In genomic region chr10:21315321-21316220, GRCh38 we compare ENCODE assay signal across 1 cellular context.
A peak's percentile ranks its signal among the peaks of the same experiment; 100 is the strongest.
TF ChIP-seq lines count a peak whose summit lies in the region.

No MANE protein-coding gene starts in this region.

TF ChIP-seq in WTC11, 78 proteins besides CTCF, POLR2A, EP300 and RAD21 (continued from another document):
- TF ChIP-seq, protein P1, sequence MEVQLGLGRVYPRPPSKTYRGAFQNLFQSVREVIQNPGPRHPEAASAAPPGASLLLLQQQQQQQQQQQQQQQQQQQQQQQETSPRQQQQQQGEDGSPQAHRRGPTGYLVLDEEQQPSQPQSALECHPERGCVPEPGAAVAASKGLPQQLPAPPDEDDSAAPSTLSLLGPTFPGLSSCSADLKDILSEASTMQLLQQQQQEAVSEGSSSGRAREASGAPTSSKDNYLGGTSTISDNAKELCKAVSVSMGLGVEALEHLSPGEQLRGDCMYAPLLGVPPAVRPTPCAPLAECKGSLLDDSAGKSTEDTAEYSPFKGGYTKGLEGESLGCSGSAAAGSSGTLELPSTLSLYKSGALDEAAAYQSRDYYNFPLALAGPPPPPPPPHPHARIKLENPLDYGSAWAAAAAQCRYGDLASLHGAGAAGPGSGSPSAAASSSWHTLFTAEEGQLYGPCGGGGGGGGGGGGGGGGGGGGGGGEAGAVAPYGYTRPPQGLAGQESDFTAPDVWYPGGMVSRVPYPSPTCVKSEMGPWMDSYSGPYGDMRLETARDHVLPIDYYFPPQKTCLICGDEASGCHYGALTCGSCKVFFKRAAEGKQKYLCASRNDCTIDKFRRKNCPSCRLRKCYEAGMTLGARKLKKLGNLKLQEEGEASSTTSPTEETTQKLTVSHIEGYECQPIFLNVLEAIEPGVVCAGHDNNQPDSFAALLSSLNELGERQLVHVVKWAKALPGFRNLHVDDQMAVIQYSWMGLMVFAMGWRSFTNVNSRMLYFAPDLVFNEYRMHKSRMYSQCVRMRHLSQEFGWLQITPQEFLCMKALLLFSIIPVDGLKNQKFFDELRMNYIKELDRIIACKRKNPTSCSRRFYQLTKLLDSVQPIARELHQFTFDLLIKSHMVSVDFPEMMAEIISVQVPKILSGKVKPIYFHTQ (CRISPR knock-in tag; IDR thresholded peaks at IDR 0.05), result no peak
- no peak for TF ChIP-seq ZNF671 (CRISPR knock-in tag; IDR thresholded peaks at IDR 0.05)
- TF ChIP-seq, protein P2, sequence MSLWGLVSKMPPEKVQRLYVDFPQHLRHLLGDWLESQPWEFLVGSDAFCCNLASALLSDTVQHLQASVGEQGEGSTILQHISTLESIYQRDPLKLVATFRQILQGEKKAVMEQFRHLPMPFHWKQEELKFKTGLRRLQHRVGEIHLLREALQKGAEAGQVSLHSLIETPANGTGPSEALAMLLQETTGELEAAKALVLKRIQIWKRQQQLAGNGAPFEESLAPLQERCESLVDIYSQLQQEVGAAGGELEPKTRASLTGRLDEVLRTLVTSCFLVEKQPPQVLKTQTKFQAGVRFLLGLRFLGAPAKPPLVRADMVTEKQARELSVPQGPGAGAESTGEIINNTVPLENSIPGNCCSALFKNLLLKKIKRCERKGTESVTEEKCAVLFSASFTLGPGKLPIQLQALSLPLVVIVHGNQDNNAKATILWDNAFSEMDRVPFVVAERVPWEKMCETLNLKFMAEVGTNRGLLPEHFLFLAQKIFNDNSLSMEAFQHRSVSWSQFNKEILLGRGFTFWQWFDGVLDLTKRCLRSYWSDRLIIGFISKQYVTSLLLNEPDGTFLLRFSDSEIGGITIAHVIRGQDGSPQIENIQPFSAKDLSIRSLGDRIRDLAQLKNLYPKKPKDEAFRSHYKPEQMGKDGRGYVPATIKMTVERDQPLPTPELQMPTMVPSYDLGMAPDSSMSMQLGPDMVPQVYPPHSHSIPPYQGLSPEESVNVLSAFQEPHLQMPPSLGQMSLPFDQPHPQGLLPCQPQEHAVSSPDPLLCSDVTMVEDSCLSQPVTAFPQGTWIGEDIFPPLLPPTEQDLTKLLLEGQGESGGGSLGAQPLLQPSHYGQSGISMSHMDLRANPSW (CRISPR knock-in tag; conservative IDR thresholded peaks at IDR 0.05; ENCODE audit: low read depth), result no peak
- no peak for TF ChIP-seq USF2 (CRISPR knock-in tag; IDR thresholded peaks at IDR 0.05)
- TF ChIP-seq PRRX2 (CRISPR knock-in tag; IDR thresholded peaks at IDR 0.05), result no peak
- no peak for TF ChIP-seq ZNF423 (CRISPR knock-in tag; IDR thresholded peaks at IDR 0.05)
- TF ChIP-seq TP53 (CRISPR knock-in tag; IDR thresholded peaks at IDR 0.05), result 0 out of 2 replicates have a peak, but pooled peaks have one; percentile 27
- 0 out of 2 replicates have a peak, but pooled peaks have one; percentile 16 for TF ChIP-seq ETV6 (CRISPR knock-in tag; IDR thresholded peaks at IDR 0.05)
- TF ChIP-seq NFE2L1 (CRISPR knock-in tag; IDR thresholded peaks at IDR 0.05), result no peak
- TF ChIP-seq NFATC4 (CRISPR knock-in tag; IDR thresholded peaks at IDR 0.05), result no peak
- no peak for TF ChIP-seq ZBTB21 (CRISPR knock-in tag; IDR thresholded peaks at IDR 0.05; ENCODE audit: borderline replicate concordance)
TF ChIP-seq in WTC11: peak in this region for 2.
